ENCODE assay signal across 8 cellular contexts in the genomic region with DNA sequence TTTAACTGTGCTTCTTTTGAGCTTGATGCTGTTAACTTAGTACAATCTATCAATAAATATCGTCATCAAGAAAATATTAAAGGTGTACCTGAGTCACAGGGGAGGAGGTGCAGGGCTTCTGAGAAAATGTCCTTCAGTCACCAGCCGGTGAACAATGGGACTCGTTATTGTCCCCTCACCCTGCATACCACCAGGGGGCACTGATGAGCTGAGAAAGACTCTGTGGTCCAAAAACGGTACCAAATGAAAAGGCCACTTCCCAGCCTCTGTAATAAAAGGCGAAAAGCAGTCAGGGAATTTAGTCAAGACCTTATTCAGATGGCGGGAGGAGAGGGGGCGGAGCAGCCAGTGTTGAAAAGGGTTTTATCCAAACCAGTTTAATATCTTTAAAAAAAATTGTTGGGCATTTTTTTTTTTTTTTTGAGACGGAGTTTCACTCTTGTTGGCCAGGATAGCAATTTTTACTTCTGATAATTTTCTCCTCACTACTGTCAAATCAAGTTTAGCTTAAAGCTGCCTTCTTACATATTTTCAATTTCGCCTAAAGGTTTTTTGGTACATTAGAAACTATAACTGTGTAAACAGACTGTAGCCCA.
DNase-seq lines count a peak whose midpoint lies in the region; ATAC-seq and TF ChIP-seq lines count a peak whose summit lies in the region.

No MANE protein-coding gene starts in this region.

- no peaks in the 10 kb centered on the region for H3K4me1 Mint-ChIP-seq in activated naive CD4-positive, alpha-beta T cell treated with anti-CD3 and anti-CD28 coated beads, Interleukin-2, amount 10 ng/mL, durations not matched to agents 7 days and 5 days

- no peak overlapping the region for H3K4me3 ChIP-seq in right cardiac atrium (ENCODE audit: low read length)

- CTCF ChIA-PET in HEK293T (lab: Yijun Ruan, JAX): interaction anchor here (0.6 to 1.2 kb wide), 2 partner anchors 29 to 551 kb away, joined by 3 to 6 read pairs; no protein-coding TSS in a partner anchor
- CTCF ChIA-PET in activated naive CD4-positive, alpha-beta T cell treated with anti-CD3 and anti-CD28 coated beads, Interleukin-2, amount 10 ng/mL, durations not matched to agents 7 days and 5 days (lab: Charles Lee): interaction anchor here (0.7 to 1.1 kb wide), 3 partner anchors 12 to 550 kb away, joined by 3 read pairs; no protein-coding TSS in a partner anchor

- POLR2A ChIA-PET in HEK293T (lab: Yijun Ruan, JAX): no interaction called here

- no peaks in the 10 kb centered on the region for H3K4me1 ChIP-seq in right cardiac atrium (ENCODE audit: control insufficient read depth, insufficient read depth, low read length)

- no peak overlapping the region for H3K27ac ChIP-seq in right cardiac atrium (ENCODE audit: low read length)

- H3K9me3 ChIP-seq in right cardiac atrium (ENCODE audit: control insufficient read depth, low read length): no peaks in the 10 kb centered on the region

- DNase-seq in activated CD4-positive, alpha-beta T cell treated with anti-CD3 and anti-CD28 coated beads for 24 hours (ENCODE audit: low read depth in 2 of 2): peak; percentile 12 to 30
- no peak for DNase-seq in activated CD4-positive, alpha-beta T cell treated with anti-CD3 and anti-CD28 coated beads for 4 hours
- DNase-seq in HEK293T (ENCODE audit: extremely low spot score): peak; percentile 66
- DNase-seq in NCI-H345 (lab: John Stamatoyannopoulos, UW): peak; percentile 20
- peak; percentile 55 for DNase-seq in activated naive CD4-positive, alpha-beta T cell treated with anti-CD3 and anti-CD28 coated beads, Interleukin-2, amount 10 ng/mL, durations not matched to agents 7 days and 5 days
- peak; percentile 45 to 78 (median 56) for DNase-seq in right cardiac atrium
- DNase-seq in stimulated activated CD4-positive, alpha-beta T cell treated with anti-CD3 and anti-CD28 coated beads, Interleukin-12 subunit alpha, Interleukin-12 subunit beta, amount 100 ng/mL, for 24 hours (ENCODE audit: low read depth in 2 of 2): peak; percentile 11 to 53

- no peak overlapping the region for H3K27ac Mint-ChIP-seq in activated naive CD4-positive, alpha-beta T cell treated with anti-CD3 and anti-CD28 coated beads, Interleukin-2, amount 10 ng/mL, durations not matched to agents 7 days and 5 days

- no peak overlapping the region for H3K4me3 Mint-ChIP-seq in activated naive CD4-positive, alpha-beta T cell treated with anti-CD3 and anti-CD28 coated beads, Interleukin-2, amount 10 ng/mL, durations not matched to agents 7 days and 5 days

- WGBS in right cardiac atrium: 27% methylated on average over 9 of the region's 9 CpGs

- no peaks in the 10 kb centered on the region for H3K27me3 Mint-ChIP-seq in activated naive CD4-positive, alpha-beta T cell treated with anti-CD3 and anti-CD28 coated beads, Interleukin-2, amount 10 ng/mL, durations not matched to agents 7 days and 5 days

- H3K9me3 Mint-ChIP-seq in activated naive CD4-positive, alpha-beta T cell treated with anti-CD3 and anti-CD28 coated beads, Interleukin-2, amount 10 ng/mL, durations not matched to agents 7 days and 5 days: no peaks in the 10 kb centered on the region

- H3K27me3 ChIP-seq in right cardiac atrium (ENCODE audit: control insufficient read depth, insufficient read depth): no peaks in the 10 kb centered on the region

- intact Hi-C loops in right cardiac atrium (cut with DNase I): no loop called here

- no peaks in the 10 kb centered on the region for H3K36me3 Mint-ChIP-seq in activated naive CD4-positive, alpha-beta T cell treated with anti-CD3 and anti-CD28 coated beads, Interleukin-2, amount 10 ng/mL, durations not matched to agents 7 days and 5 days

- no peak for ATAC-seq in right cardiac atrium
- ATAC-seq in HG03196 (IDR thresholded peaks at IDR 0.05; ENCODE audit: unreplicated experiment): no peak

TF ChIP-seq in HEK293T, 16 proteins besides CTCF, POLR2A, EP300 and RAD21:
- TF ChIP-seq TARDBP (IDR thresholded peaks at IDR 0.05): no peak
- TF ChIP-seq FOXM1 (IDR thresholded peaks at IDR 0.05; ENCODE audit: borderline replicate concordance): no peak
- TF ChIP-seq ELF4 (IDR thresholded peaks at IDR 0.05): no peak
- no peak for TF ChIP-seq SUZ12 (IDR thresholded peaks at IDR 0.05)
- no peak for TF ChIP-seq ARNT (IDR thresholded peaks at IDR 0.05)
- no peak for TF ChIP-seq SP1 (IDR thresholded peaks at IDR 0.05)
- TF ChIP-seq FOXA1 (IDR thresholded peaks at IDR 0.05): no peak
- TF ChIP-seq NFRKB (IDR thresholded peaks at IDR 0.05): no peak
- TF ChIP-seq, protein P1, sequence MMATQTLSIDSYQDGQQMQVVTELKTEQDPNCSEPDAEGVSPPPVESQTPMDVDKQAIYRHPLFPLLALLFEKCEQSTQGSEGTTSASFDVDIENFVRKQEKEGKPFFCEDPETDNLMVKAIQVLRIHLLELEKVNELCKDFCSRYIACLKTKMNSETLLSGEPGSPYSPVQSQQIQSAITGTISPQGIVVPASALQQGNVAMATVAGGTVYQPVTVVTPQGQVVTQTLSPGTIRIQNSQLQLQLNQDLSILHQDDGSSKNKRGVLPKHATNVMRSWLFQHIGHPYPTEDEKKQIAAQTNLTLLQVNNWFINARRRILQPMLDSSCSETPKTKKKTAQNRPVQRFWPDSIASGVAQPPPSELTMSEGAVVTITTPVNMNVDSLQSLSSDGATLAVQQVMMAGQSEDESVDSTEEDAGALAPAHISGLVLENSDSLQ (IDR thresholded peaks at IDR 0.05): no peak
- TF ChIP-seq ZNF384 (IDR thresholded peaks at IDR 0.05): no peak
- no peak for TF ChIP-seq LEF1 (IDR thresholded peaks at IDR 0.05; ENCODE audit: borderline replicate concordance)
- TF ChIP-seq HDGF (IDR thresholded peaks at IDR 0.05; ENCODE audit: borderline replicate concordance): no peak
- TF ChIP-seq BHLHE40 (IDR thresholded peaks at IDR 0.05; ENCODE audit: borderline replicate concordance): no peak
- no peak for TF ChIP-seq FOXK2 (IDR thresholded peaks at IDR 0.05)
- no peak for TF ChIP-seq CTBP1 (IDR thresholded peaks at IDR 0.05; ENCODE audit: borderline replicate concordance)

Comparison
In these comparisons a context has a peak if more than half of its experiments do, and no peak if none do; other contexts are left out.
1. DNase-seq: peak in activated CD4-positive, alpha-beta T cell treated with anti-CD3 and anti-CD28 coated beads for 24 hours (2 of 2), HEK293T (single experiment), NCI-H345 (single experiment), activated naive CD4-positive, alpha-beta T cell treated with anti-CD3 and anti-CD28 coated beads, Interleukin-2, amount 10 ng/mL, durations not matched to agents 7 days and 5 days (single experiment), right cardiac atrium (3 of 3) and stimulated activated CD4-positive, alpha-beta T cell treated with anti-CD3 and anti-CD28 coated beads, Interleukin-12 subunit alpha, Interleukin-12 subunit beta, amount 100 ng/mL, for 24 hours (2 of 2); none in activated CD4-positive, alpha-beta T cell treated with anti-CD3 and anti-CD28 coated beads for 4 hours (0 of 2).